ENCODE assay signal across 16 cellular contexts in genomic region chr4:38449506-38450174, GRCh38.
DNase-seq lines count a peak whose midpoint lies in the region; ATAC-seq, FAIRE-seq and TF ChIP-seq lines count a peak whose summit lies in the region.
"Had no signal": no experiment of that assay in that cellular context is flagged by ENCODE, and none has a peak within 500 bp of the region (broad histone marks: within the 10 kb centered on the region; RNA-seq: fewer than 3 reads in every experiment).

No MANE protein-coding gene starts in this region.

- peak overlapping the region; percentile 69 to 89 (median 74) for H3K27ac Mint-ChIP-seq in nephron
- H3K27ac Mint-ChIP-seq: stimulated activated memory B cell treated with anti-CD40 and anti-IgM and Interleukin-4, amounts not matched to agents 10 μg/mL and 1 μg/mL and 100 μg/mL, for 72 hours had no signal

- FAIRE-seq in urothelium cell line (lab: Jason Lieb, UNC), result no peak
- FAIRE-seq: endometrium had no signal

- H3K27ac ChIP-seq in psoas muscle, result no peak overlapping the region
- H3K27ac ChIP-seq: HL-60 had no signal

- no peaks in the 10 kb centered on the region for H3K4me1 Mint-ChIP-seq in nephron
- H3K4me1 Mint-ChIP-seq: naive B cell had no signal

- no peaks in the 10 kb centered on the region for H3K36me3 ChIP-seq in psoas muscle (ENCODE audit: insufficient read depth in 1 of 2, low read depth in 1 of 2)

- peaks cover 13% of the 10 kb centered on the region for H3K9me3 Mint-ChIP-seq in nephron

- TF ChIP-seq CTCF in fibroblast of mammary gland (conservative IDR thresholded peaks at IDR 0.05; ENCODE audit: control insufficient read depth, insufficient read depth, low read depth, low read length) (no peak), nephron (IDR thresholded peaks at IDR 0.05; ENCODE audit: unreplicated experiment in 3 of 3) (no peak), psoas muscle (IDR thresholded peaks at IDR 0.05) (no peak)

- H3K4me3 ChIP-seq in fibroblast of mammary gland (ENCODE audit: control insufficient read depth, low read depth, low read length) (no peak overlapping the region), psoas muscle (no peak overlapping the region)

- H3K4me3 Mint-ChIP-seq in nephron, result no peak overlapping the region
- H3K4me3 Mint-ChIP-seq: stimulated activated memory B cell treated with anti-CD40 and anti-IgM and Interleukin-4, amounts not matched to agents 10 μg/mL and 1 μg/mL and 100 μg/mL, for 72 hours had no signal

- 80 to 87% (median 84%) methylated on average over 7 of the region's 7 CpGs for WGBS in psoas muscle, 3 donors

- ATAC-seq in psoas muscle, result no peak
- ATAC-seq: right cardiac atrium; stimulated activated memory B cell treated with anti-CD40 and anti-IgM and Interleukin-4, amounts not matched to agents 10 μg/mL and 1 μg/mL and 100 μg/mL, for 72 hours had no signal

- DNase-seq in DMS53 (lab: John Stamatoyannopoulos, UW), result peak; percentile 85
- peak; percentile 20 for DNase-seq in T1000 (lab: John Stamatoyannopoulos, UW)
- peak; percentile 7 for DNase-seq in fibroblast of mammary gland (ENCODE audit: low read depth)
- no peak for DNase-seq in psoas muscle
- DNase-seq in urothelium cell line (ENCODE audit: low spot score), result no peak
- no peak for DNase-seq in NCI-H2107 treated with DMSO at 0.1 percent for 48 hours (lab: John Stamatoyannopoulos, UW; ENCODE audit: unreplicated experiment)
- no peak for DNase-seq in NCI-H146 treated with DMSO at 0.1 percent for 48 hours (lab: John Stamatoyannopoulos, UW; ENCODE audit: unreplicated experiment)
- DNase-seq: activated naive CD4-positive, alpha-beta T cell treated with Interleukin-2 at 50 U/mL for 16 hours; naive B cell; NCI-H187; NCI-H524 treated with DMSO at 0.1 percent for 48 hours; right cardiac atrium had no signal

- intact Hi-C loops in psoas muscle (cut with DNase I), result no loop called here

- no peaks in the 10 kb centered on the region for H3K9me3 ChIP-seq in psoas muscle

- no peaks in the 10 kb centered on the region for H3K27me3 ChIP-seq in psoas muscle (ENCODE audit: insufficient read depth in 3 of 3, low read length in 2 of 3)

- H3K4me1 ChIP-seq in psoas muscle, result no peaks in the 10 kb centered on the region

- peaks cover 5% of the 10 kb centered on the region for H3K36me3 Mint-ChIP-seq in nephron (ENCODE audit: low read depth)
- H3K36me3 Mint-ChIP-seq: naive B cell; stimulated activated memory B cell treated with anti-CD40 and anti-IgM and Interleukin-4, amounts not matched to agents 10 μg/mL and 1 μg/mL and 100 μg/mL, for 72 hours had no signal

- H3K27me3 Mint-ChIP-seq in nephron (ENCODE audit: low read depth), result no peaks in the 10 kb centered on the region

Comparison
In these comparisons a context has a peak if more than half of its experiments do, and no peak if none do; other contexts are left out.
1. DNase-seq: peak in DMS53 (single experiment), T1000 (single experiment) and fibroblast of mammary gland (single experiment); none in psoas muscle (0 of 2), urothelium cell line (single experiment), NCI-H2107 treated with DMSO at 0.1 percent for 48 hours (single experiment) and NCI-H146 treated with DMSO at 0.1 percent for 48 hours (single experiment).